Comparison of ENCODE assay signal across 16 cellular contexts in genomic region chr5:14983666-14984441, GRCh38.
DNase-seq lines count a peak whose midpoint lies in the region; ATAC-seq and TF ChIP-seq lines count a peak whose summit lies in the region.
"Had no signal": no experiment of that assay in that cellular context is flagged by ENCODE, and none has a peak within 500 bp of the region (broad histone marks: within the 10 kb centered on the region; RNA-seq: fewer than 3 reads in every experiment).

No MANE protein-coding gene starts in this region.

- peak; percentile 61 to 74 for ATAC-seq in naive B cell (ENCODE audit: low read depth in 2 of 2)
- ATAC-seq: lower lobe of right lung had no signal

- POLR2A ChIA-PET in activated CD4-positive, alpha-beta memory T cell treated with anti-CD3 and anti-CD28 coated beads for 36 hours (lab: Charles Lee), result no interaction called here

- H3K4me3 ChIP-seq in MM.1S (ENCODE audit: low read length), result no peak overlapping the region
- H3K4me3 ChIP-seq: GM23248, lower lobe of right lung, skin epidermis, tibial nerve had no signal

- peak; percentile 74 for DNase-seq in activated CD4-positive, alpha-beta T cell treated with anti-CD3 and anti-CD28 coated beads, Interleukin-2, amount 10 ng/mL, durations not matched to agents 24 days and 14 days
- no peak for DNase-seq in activated CD4-positive, alpha-beta T cell treated with anti-CD3 and anti-CD28 coated beads for 1 hour
- DNase-seq in MM.1S (peak; percentile 62), naive B cell (no peak), hepatic stellate cell (ENCODE audit: low spot score) (no peak), ecto neural progenitor cell (ENCODE audit: low spot score) (no peak), NAMALWA (ENCODE audit: low spot score) (no peak)
- DNase-seq in activated CD4-positive, alpha-beta memory T cell treated with anti-CD3 and anti-CD28 coated beads for 36 hours, result peak; percentile 27
- DNase-seq: 8988T, amygdala, Caco-2, GM23248, lower lobe of right lung had no signal

- H3K4me2 ChIP-seq in MM.1S (ENCODE audit: low read depth, low read length), result peak overlapping the region; percentile 10; the same call in 1 of the 2 replicates

- no peak overlapping the region for H3K27ac Mint-ChIP-seq in activated CD4-positive, alpha-beta T cell treated with anti-CD3 and anti-CD28 coated beads, Interleukin-2, amount 10 ng/mL, durations not matched to agents 24 days and 14 days
- H3K27ac Mint-ChIP-seq in activated CD4-positive, alpha-beta memory T cell treated with anti-CD3 and anti-CD28 coated beads for 36 hours, result no peak overlapping the region
- H3K27ac Mint-ChIP-seq in naive B cell, result peak overlapping the region in 1 of 6 donors; percentile 3

- intact Hi-C loops in activated CD4-positive, alpha-beta T cell treated with anti-CD3 and anti-CD28 coated beads, Interleukin-2, amount 10 ng/mL, durations not matched to agents 24 days and 14 days (cut with micrococcal nuclease), result no loop called here
- intact Hi-C loops in activated CD4-positive, alpha-beta memory T cell treated with anti-CD3 and anti-CD28 coated beads for 36 hours (cut with micrococcal nuclease), result no loop called here

- H2AFZ ChIP-seq in MM.1S (ENCODE audit: low read length), result peak overlapping the region; percentile 49; the same call in 1 of the 2 replicates
- H2AFZ ChIP-seq: GM23248 had no signal

- CTCF ChIA-PET in activated CD4-positive, alpha-beta memory T cell treated with anti-CD3 and anti-CD28 coated beads for 36 hours (lab: Charles Lee), result interaction anchor here (0.8 to 1.0 kb wide), 2 partner anchors 9 to 113 kb away, joined by 3 to 4 read pairs; no protein-coding TSS in a partner anchor

- H3F3A ChIP-seq in MM.1S (ENCODE audit: insufficient read depth, low read length), result no peaks in the 10 kb centered on the region

- no peak overlapping the region for H3K4me3 Mint-ChIP-seq in activated CD4-positive, alpha-beta T cell treated with anti-CD3 and anti-CD28 coated beads, Interleukin-2, amount 10 ng/mL, durations not matched to agents 24 days and 14 days
- H3K4me3 Mint-ChIP-seq in activated CD4-positive, alpha-beta memory T cell treated with anti-CD3 and anti-CD28 coated beads for 36 hours, result no peak overlapping the region
- H3K4me3 Mint-ChIP-seq in naive B cell, result no peak overlapping the region

- H3K36me3 Mint-ChIP-seq in activated CD4-positive, alpha-beta T cell treated with anti-CD3 and anti-CD28 coated beads, Interleukin-2, amount 10 ng/mL, durations not matched to agents 24 days and 14 days (ENCODE audit: low read depth), result no peaks in the 10 kb centered on the region
- no peaks in the 10 kb centered on the region for H3K36me3 Mint-ChIP-seq in activated CD4-positive, alpha-beta memory T cell treated with anti-CD3 and anti-CD28 coated beads for 36 hours
- H3K36me3 Mint-ChIP-seq in naive B cell, result no peaks in the 10 kb centered on the region

- peaks cover 12% of the 10 kb centered on the region for H3K4me1 ChIP-seq in MM.1S (ENCODE audit: low read length)
- H3K4me1 ChIP-seq: Caco-2, lower lobe of right lung, tibial nerve had no signal

- H3K9ac ChIP-seq in MM.1S (ENCODE audit: low read length), result no peak overlapping the region
- H3K9ac ChIP-seq: GM23248 had no signal

- H3K9me3 Mint-ChIP-seq in activated CD4-positive, alpha-beta T cell treated with anti-CD3 and anti-CD28 coated beads, Interleukin-2, amount 10 ng/mL, durations not matched to agents 24 days and 14 days, result peaks cover 11% of the 10 kb centered on the region
- no peaks in the 10 kb centered on the region for H3K9me3 Mint-ChIP-seq in activated CD4-positive, alpha-beta memory T cell treated with anti-CD3 and anti-CD28 coated beads for 36 hours
- H3K9me3 Mint-ChIP-seq in naive B cell, result peaks cover 0 to 6% (median 0%) of the 10 kb centered on the region in 7 donors

- no peaks in the 10 kb centered on the region for H3K9me3 ChIP-seq in MM.1S (replicated peaks; ENCODE audit: insufficient read depth, low read length)
- H3K9me3 ChIP-seq: Caco-2, lower lobe of right lung, neutrophil, tibial nerve had no signal

- no peak for TF ChIP-seq CTCF in MM.1S (IDR thresholded peaks at IDR 0.05; ENCODE audit: low read length)

- H3K79me2 ChIP-seq in MM.1S (ENCODE audit: low read length), result no peaks in the 10 kb centered on the region

- no peak overlapping the region for H3K27ac ChIP-seq in MM.1S (ENCODE audit: low read length)
- H3K27ac ChIP-seq: GM23248, lower lobe of right lung, neutrophil, skin epidermis, tibial nerve had no signal

- H3K4me1 Mint-ChIP-seq in activated CD4-positive, alpha-beta T cell treated with anti-CD3 and anti-CD28 coated beads, Interleukin-2, amount 10 ng/mL, durations not matched to agents 24 days and 14 days, result peaks cover 20% of the 10 kb centered on the region
- peaks cover 16% of the 10 kb centered on the region for H3K4me1 Mint-ChIP-seq in activated CD4-positive, alpha-beta memory T cell treated with anti-CD3 and anti-CD28 coated beads for 36 hours (ENCODE audit: low read depth)
- peaks cover 0 to 5% (median 4%) of the 10 kb centered on the region in 3 donors for H3K4me1 Mint-ChIP-seq in naive B cell

- H3K36me3 ChIP-seq in MM.1S (replicated peaks; ENCODE audit: insufficient read depth, low read length), result no peaks in the 10 kb centered on the region
- H3K36me3 ChIP-seq: lower lobe of right lung, neutrophil, tibial nerve had no signal

- H4K20me1 ChIP-seq in MM.1S (ENCODE audit: insufficient read depth, low read length), result no peaks in the 10 kb centered on the region

- H3K27me3 ChIP-seq in MM.1S (replicated peaks; ENCODE audit: insufficient read depth, low read length), result no peaks in the 10 kb centered on the region
- H3K27me3 ChIP-seq: tibial nerve had no signal

- no peaks in the 10 kb centered on the region for H3K9me2 ChIP-seq in MM.1S (replicated peaks; ENCODE audit: insufficient read depth, low read length)

- H3K27me3 Mint-ChIP-seq in activated CD4-positive, alpha-beta T cell treated with anti-CD3 and anti-CD28 coated beads, Interleukin-2, amount 10 ng/mL, durations not matched to agents 24 days and 14 days, result no peaks in the 10 kb centered on the region
- no peaks in the 10 kb centered on the region for H3K27me3 Mint-ChIP-seq in activated CD4-positive, alpha-beta memory T cell treated with anti-CD3 and anti-CD28 coated beads for 36 hours
- H3K27me3 Mint-ChIP-seq in naive B cell, result peaks cover 6 to 18% (median 13%) of the 10 kb centered on the region in 3 donors

Comparison
In these comparisons a context has a peak if more than half of its experiments do, and no peak if none do; other contexts are left out.
1. DNase-seq: peak in activated CD4-positive, alpha-beta T cell treated with anti-CD3 and anti-CD28 coated beads, Interleukin-2, amount 10 ng/mL, durations not matched to agents 24 days and 14 days (single experiment), MM.1S (single experiment) and activated CD4-positive, alpha-beta memory T cell treated with anti-CD3 and anti-CD28 coated beads for 36 hours (single experiment); none in activated CD4-positive, alpha-beta T cell treated with anti-CD3 and anti-CD28 coated beads for 1 hour (single experiment), naive B cell (single experiment), hepatic stellate cell (single experiment), ecto neural progenitor cell (single experiment) and NAMALWA (single experiment).